Comparison of ENCODE assay signal across 1 cellular context in the genomic region with DNA sequence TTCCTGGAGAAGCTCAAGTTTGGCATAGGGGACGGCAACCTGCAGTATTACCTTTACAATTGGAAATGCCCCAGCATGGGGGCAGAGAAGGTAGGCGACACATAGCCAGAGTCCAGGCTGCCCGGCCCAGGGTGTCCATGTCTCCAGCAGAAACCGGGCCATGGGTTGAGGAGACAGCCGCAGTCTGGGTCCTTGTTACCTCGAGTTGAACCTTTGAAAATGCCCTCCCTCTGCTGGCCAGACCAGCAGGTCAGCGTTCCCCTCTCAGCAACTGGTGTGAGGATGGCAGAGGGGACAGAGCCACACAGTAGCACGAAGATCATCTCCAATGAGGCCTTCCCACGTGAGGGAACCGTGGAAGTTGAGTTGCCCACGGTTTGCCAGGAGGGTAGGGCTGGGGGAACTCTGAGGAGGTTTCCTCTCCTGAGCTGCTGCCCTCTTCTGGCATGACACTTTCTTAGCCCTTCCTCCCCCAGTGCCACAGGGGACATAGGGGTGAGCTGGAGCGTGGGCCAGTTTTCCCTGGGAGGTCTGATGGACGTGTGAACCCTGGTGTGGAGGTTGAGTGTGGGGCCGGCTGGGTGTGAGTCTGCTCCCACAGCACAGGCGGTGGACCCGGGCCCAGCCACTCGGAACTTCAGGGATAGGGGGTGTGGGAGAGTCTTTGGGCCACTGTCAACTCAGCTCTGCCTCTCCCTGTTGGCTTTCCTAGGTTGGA.
TF ChIP-seq lines count a peak whose summit lies in the region.

No MANE protein-coding gene starts in this region.

TF ChIP-seq in HepG2, 621 proteins besides CTCF, POLR2A, EP300 and RAD21:
- no peak for TF ChIP-seq FOXK2 (IDR thresholded peaks at IDR 0.05)
- no peak for TF ChIP-seq NFIB (CRISPR knock-in tag; IDR thresholded peaks at IDR 0.05; ENCODE audit: borderline replicate concordance)
- TF ChIP-seq RXRA (CRISPR knock-in tag; IDR thresholded peaks at IDR 0.05), result no peak
- TF ChIP-seq ZNF619 (CRISPR knock-in tag; IDR thresholded peaks at IDR 0.05), result no peak
- no peak for TF ChIP-seq PITX1 (CRISPR knock-in tag; IDR thresholded peaks at IDR 0.05)
- TF ChIP-seq, protein P1, sequence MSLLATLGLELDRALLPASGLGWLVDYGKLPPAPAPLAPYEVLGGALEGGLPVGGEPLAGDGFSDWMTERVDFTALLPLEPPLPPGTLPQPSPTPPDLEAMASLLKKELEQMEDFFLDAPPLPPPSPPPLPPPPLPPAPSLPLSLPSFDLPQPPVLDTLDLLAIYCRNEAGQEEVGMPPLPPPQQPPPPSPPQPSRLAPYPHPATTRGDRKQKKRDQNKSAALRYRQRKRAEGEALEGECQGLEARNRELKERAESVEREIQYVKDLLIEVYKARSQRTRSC (CRISPR knock-in tag; IDR thresholded peaks at IDR 0.05; ENCODE audit: low read depth), result no peak
- TF ChIP-seq, protein P2, sequence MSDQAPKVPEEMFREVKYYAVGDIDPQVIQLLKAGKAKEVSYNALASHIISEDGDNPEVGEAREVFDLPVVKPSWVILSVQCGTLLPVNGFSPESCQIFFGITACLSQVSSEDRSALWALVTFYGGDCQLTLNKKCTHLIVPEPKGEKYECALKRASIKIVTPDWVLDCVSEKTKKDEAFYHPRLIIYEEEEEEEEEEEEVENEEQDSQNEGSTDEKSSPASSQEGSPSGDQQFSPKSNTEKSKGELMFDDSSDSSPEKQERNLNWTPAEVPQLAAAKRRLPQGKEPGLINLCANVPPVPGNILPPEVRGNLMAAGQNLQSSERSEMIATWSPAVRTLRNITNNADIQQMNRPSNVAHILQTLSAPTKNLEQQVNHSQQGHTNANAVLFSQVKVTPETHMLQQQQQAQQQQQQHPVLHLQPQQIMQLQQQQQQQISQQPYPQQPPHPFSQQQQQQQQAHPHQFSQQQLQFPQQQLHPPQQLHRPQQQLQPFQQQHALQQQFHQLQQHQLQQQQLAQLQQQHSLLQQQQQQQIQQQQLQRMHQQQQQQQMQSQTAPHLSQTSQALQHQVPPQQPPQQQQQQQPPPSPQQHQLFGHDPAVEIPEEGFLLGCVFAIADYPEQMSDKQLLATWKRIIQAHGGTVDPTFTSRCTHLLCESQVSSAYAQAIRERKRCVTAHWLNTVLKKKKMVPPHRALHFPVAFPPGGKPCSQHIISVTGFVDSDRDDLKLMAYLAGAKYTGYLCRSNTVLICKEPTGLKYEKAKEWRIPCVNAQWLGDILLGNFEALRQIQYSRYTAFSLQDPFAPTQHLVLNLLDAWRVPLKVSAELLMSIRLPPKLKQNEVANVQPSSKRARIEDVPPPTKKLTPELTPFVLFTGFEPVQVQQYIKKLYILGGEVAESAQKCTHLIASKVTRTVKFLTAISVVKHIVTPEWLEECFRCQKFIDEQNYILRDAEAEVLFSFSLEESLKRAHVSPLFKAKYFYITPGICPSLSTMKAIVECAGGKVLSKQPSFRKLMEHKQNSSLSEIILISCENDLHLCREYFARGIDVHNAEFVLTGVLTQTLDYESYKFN (CRISPR knock-in tag; conservative IDR thresholded peaks at IDR 0.05), result no peak
- peak; percentile 78 for TF ChIP-seq AGO2 (optimal IDR thresholded peaks at IDR 0.05; ENCODE audit: low read depth, low read length)
